10 cellular contexts compared by ENCODE assay signal in genomic region chr12:26863515-26863914, GRCh38. TPM values are rescaled to one million over a fixed set of nuclear protein-coding genes. Genes with fewer than 3 reads are reported as not detected.
DNase-seq lines count a peak whose midpoint lies in the region; ATAC-seq, FAIRE-seq and TF ChIP-seq lines count a peak whose summit lies in the region.
"Had no signal": no experiment of that assay in that cellular context is flagged by ENCODE, and none has a peak within 500 bp of the region (broad histone marks: within the 10 kb centered on the region; RNA-seq: fewer than 3 reads in every experiment).

No MANE protein-coding gene starts in this region.

- no peak overlapping the region for H3K27ac Mint-ChIP-seq in activated naive CD4-positive, alpha-beta T cell treated with anti-CD3 and anti-CD28 coated beads for 36 hours
- H3K27ac Mint-ChIP-seq: CD14-positive monocyte had no signal

- peaks cover 13% of the 10 kb centered on the region for H3K27me3 Mint-ChIP-seq in activated naive CD4-positive, alpha-beta T cell treated with anti-CD3 and anti-CD28 coated beads for 36 hours (ENCODE audit: low read depth)

- no peaks in the 10 kb centered on the region for H3K27me3 ChIP-seq in bronchial epithelial cell (ENCODE audit: control insufficient read depth, insufficient read depth, low read length)
- no peaks in the 10 kb centered on the region for H3K27me3 ChIP-seq in smooth muscle cell (ENCODE audit: low read depth)

- H3K9me3 Mint-ChIP-seq in activated naive CD4-positive, alpha-beta T cell treated with anti-CD3 and anti-CD28 coated beads for 36 hours, result no peaks in the 10 kb centered on the region

- H3K36me3 Mint-ChIP-seq in activated naive CD4-positive, alpha-beta T cell treated with anti-CD3 and anti-CD28 coated beads for 36 hours (ENCODE audit: low read depth), result no peaks in the 10 kb centered on the region
- H3K36me3 Mint-ChIP-seq: CD14-positive monocyte had no signal

- H3K4me3 Mint-ChIP-seq in activated naive CD4-positive, alpha-beta T cell treated with anti-CD3 and anti-CD28 coated beads for 36 hours, result no peak overlapping the region
- H3K4me3 Mint-ChIP-seq: CD14-positive monocyte had no signal

- no peak for FAIRE-seq in bronchial epithelial cell (lab: Jason Lieb, UNC)

- no peak overlapping the region for H3K4me2 ChIP-seq in smooth muscle cell

- H4K20me1 ChIP-seq in smooth muscle cell (ENCODE audit: low read depth), result no peaks in the 10 kb centered on the region

- peak; percentile 39 for TF ChIP-seq CTCF in bronchial epithelial cell (IDR thresholded peaks at IDR 0.05; ENCODE audit: insufficient read depth, low read length, severe bottlenecking)
- TF ChIP-seq CTCF in smooth muscle cell (IDR thresholded peaks at IDR 0.05; ENCODE audit: borderline replicate concordance, insufficient read depth, poor library complexity, severe bottlenecking), result peak; percentile 7

- no peak for ATAC-seq in GM18502 (IDR thresholded peaks at IDR 0.05; ENCODE audit: poor library complexity, unreplicated experiment)

- H3K36me3 ChIP-seq in bronchial epithelial cell (ENCODE audit: control insufficient read depth, insufficient read depth, low read length), result no peaks in the 10 kb centered on the region
- no peaks in the 10 kb centered on the region for H3K36me3 ChIP-seq in smooth muscle cell (ENCODE audit: low read depth)

- no peaks in the 10 kb centered on the region for H3F3A ChIP-seq in smooth muscle cell (ENCODE audit: low read depth)

- no peaks in the 10 kb centered on the region for H3K4me1 ChIP-seq in smooth muscle cell (ENCODE audit: low read depth)

- no peak overlapping the region for H3K4me3 ChIP-seq in bronchial epithelial cell (ENCODE audit: low read depth, low read length)
- no peak overlapping the region for H3K4me3 ChIP-seq in smooth muscle cell

- 61% methylated on average over 4 of the region's 4 CpGs for WGBS in smooth muscle cell (ENCODE audit: low lambda C conversion rate)

- H3K9me3 ChIP-seq in smooth muscle cell (replicated peaks; ENCODE audit: low read depth), result no peaks in the 10 kb centered on the region

- CTCF ChIA-PET in activated naive CD4-positive, alpha-beta T cell treated with anti-CD3 and anti-CD28 coated beads for 36 hours (lab: Charles Lee), result interaction anchor here (0.5 to 1.8 kb wide), 9 partner anchors 8 to 61 kb away, joined by 3 to 9 read pairs (median 4); partner anchors contain the start of gene ITPR2

- H3K27ac ChIP-seq in smooth muscle cell (ENCODE audit: low read depth), result no peak overlapping the region

- no peaks in the 10 kb centered on the region for H3K79me2 ChIP-seq in smooth muscle cell (ENCODE audit: low read depth)

- H2AFZ ChIP-seq in smooth muscle cell (ENCODE audit: low read depth), result no peak overlapping the region

- H3K9ac ChIP-seq in smooth muscle cell (ENCODE audit: low read depth), result no peak overlapping the region

- H3K4me1 Mint-ChIP-seq in activated naive CD4-positive, alpha-beta T cell treated with anti-CD3 and anti-CD28 coated beads for 36 hours (ENCODE audit: low read depth), result peaks cover 10% of the 10 kb centered on the region

- peak; percentile 32 for DNase-seq in activated naive CD4-positive, alpha-beta T cell treated with anti-CD3 and anti-CD28 coated beads for 36 hours
- no peak for DNase-seq in activated naive CD4-positive, alpha-beta T cell (lab: John Stamatoyannopoulos, UW)
- peak; percentile 40 for DNase-seq in NCI-H146 (lab: John Stamatoyannopoulos, UW)
- peak; percentile 28 for DNase-seq in bronchial epithelial cell (ENCODE audit: low read depth)
- no peak for DNase-seq in smooth muscle cell (lab: John Stamatoyannopoulos, UW; ENCODE audit: unreplicated experiment)
- no peak for DNase-seq in stimulated activated CD4-positive, alpha-beta T cell treated with anti-CD3 and anti-CD28 coated beads, Interleukin-4, amount 100 ng/mL, for 24 hours
- no peak for DNase-seq in NCI-H526 treated with DMSO at 0.1 percent for 48 hours (lab: John Stamatoyannopoulos, UW)
- DNase-seq: activated CD8-positive, alpha-beta memory T cell treated with anti-CD3 and anti-CD28 coated beads, Interleukin-2, amount 50 U/mL, for 4 hours had no signal

- intact Hi-C loops in activated naive CD4-positive, alpha-beta T cell treated with anti-CD3 and anti-CD28 coated beads for 36 hours (cut with micrococcal nuclease), result no loop called here

RNA-seq across cellular contexts. Expression of gene ITPR2, which starts 30.5 kb away (rescaled TPM):
- 10 to 100 TPM; 24.4 to 24.5 TPM for total RNA-seq in activated naive CD4-positive, alpha-beta T cell treated with anti-CD3 and anti-CD28 coated beads for 36 hours
- total RNA-seq in bronchial epithelial cell, result 5.8 and 6.5 TPM in 2 replicates
- total RNA-seq in smooth muscle cell, result 17.4 and 29.0 TPM in 2 replicates
- polyA plus RNA-seq in smooth muscle cell, result 6.8 and 9.6 TPM in 2 replicates

Comparison
In these comparisons a context has a peak if more than half of its experiments do, and no peak if none do; other contexts are left out.
1. DNase-seq: peak in activated naive CD4-positive, alpha-beta T cell treated with anti-CD3 and anti-CD28 coated beads for 36 hours (single experiment), NCI-H146 (single experiment) and bronchial epithelial cell (single experiment); none in activated naive CD4-positive, alpha-beta T cell (0 of 4), smooth muscle cell (single experiment), stimulated activated CD4-positive, alpha-beta T cell treated with anti-CD3 and anti-CD28 coated beads, Interleukin-4, amount 100 ng/mL, for 24 hours (single experiment) and NCI-H526 treated with DMSO at 0.1 percent for 48 hours (single experiment).